ENCODE assay signal across 16 cellular contexts in genomic region chr4:7204656-7205387, GRCh38.
"Had no signal": no experiment of that assay in that cellular context is flagged by ENCODE, and none has a peak within 500 bp of the region (broad histone marks: within the 10 kb centered on the region; RNA-seq: fewer than 3 reads in every experiment).

No MANE protein-coding gene starts in this region.

- H3K27ac ChIP-seq: coronary artery, dorsolateral prefrontal cortex, parathyroid adenoma, psoas muscle had no signal

- H2AFZ ChIP-seq: parathyroid adenoma had no signal

- H3K79me2 ChIP-seq: parathyroid adenoma had no signal

- FAIRE-seq: urothelium cell line had no signal

- H3K27me3 ChIP-seq: sigmoid colon had no signal

- H3K36me3 ChIP-seq: sigmoid colon had no signal

- DNase-seq: cerebellar nuclear complex; effector CD8-positive, alpha-beta T cell; hippocampal formation; kidney glomerular epithelial cell; naive B cell; nephron progenitor cell; psoas muscle; sigmoid colon; stimulated activated CD4-positive, alpha-beta T cell treated with anti-CD3 and anti-CD28 coated beads, Interleukin-12 subunit alpha, Interleukin-12 subunit beta, amount 100 ng/mL, for 4 hours; stimulated activated naive CD4-positive, alpha-beta T cell treated with Interleukin-2 at 50 U/mL for 16 hours had no signal

- H3K4me3 ChIP-seq: coronary artery, dorsolateral prefrontal cortex, psoas muscle, sigmoid colon, skin epidermis had no signal

- H3K4me1 ChIP-seq: parathyroid adenoma had no signal

- H3K9me3 ChIP-seq: psoas muscle, sigmoid colon had no signal

- ATAC-seq: left lobe of liver, psoas muscle had no signal

- H3K9ac ChIP-seq: parathyroid adenoma had no signal
